Comparison of ENCODE assay signal across 13 cellular contexts in genomic region chr17:83104577-83105505, GRCh38. TPM values are rescaled to one million over a fixed set of nuclear protein-coding genes. Genes with fewer than 3 reads are reported as not detected.
DNase-seq lines count a peak whose midpoint lies in the region; ATAC-seq, FAIRE-seq and TF ChIP-seq lines count a peak whose summit lies in the region.
"Had no signal": no experiment of that assay in that cellular context is flagged by ENCODE, and none has a peak within 500 bp of the region (broad histone marks: within the 10 kb centered on the region; RNA-seq: fewer than 3 reads in every experiment).

No MANE protein-coding gene starts in this region.

- TF ChIP-seq RAD21 in K562 (CRISPR knock-in tag; conservative IDR thresholded peaks at IDR 0.05 in 1 of 2, IDR thresholded peaks at IDR 0.05 in 1 of 2), result peak in 1 of 2 experiments; percentile 34; a peak in 2 of 4 replicates

- TF ChIP-seq POLR2A in K562 (conservative IDR thresholded peaks at IDR 0.05) (no peak), right lobe of liver (IDR thresholded peaks at IDR 0.05) (no peak)

- BruUV-seq in K562 (replicated peaks; lab: Mats Ljungman, UMichigan), result no TSS peak

- no peaks in the 10 kb centered on the region for H3K36me3 ChIP-seq in H7 (replicated peaks; ENCODE audit: control insufficient read depth, insufficient read depth, low read length)
- no peaks in the 10 kb centered on the region for H3K36me3 ChIP-seq in K562 (ENCODE audit: control insufficient read depth, insufficient read depth, low read length)
- no peaks in the 10 kb centered on the region for H3K36me3 ChIP-seq in right lobe of liver
- H3K36me3 ChIP-seq in thoracic aorta, result no peaks in the 10 kb centered on the region

- intact Hi-C loops in K562 (cut with micrococcal nuclease), result no loop called here
- intact Hi-C loops in right lobe of liver (cut with DNase I), result no loop called here

- peak in 2 of 3 experiments; percentile 22 to 32; a peak in 2 of 6 replicates for TF ChIP-seq CTCF in K562 (IDR thresholded peaks at IDR 0.05 in 2 of 3, conservative IDR thresholded peaks at IDR 0.05 in 1 of 3; ENCODE audit: insufficient read depth in 2 of 3, low read depth in 1 of 3, low read length in 3 of 3)
- TF ChIP-seq CTCF in right lobe of liver (IDR thresholded peaks at IDR 0.05), result no peak
- TF ChIP-seq CTCF in thoracic aorta (IDR thresholded peaks at IDR 0.05), result no peak

- H3K79me2 ChIP-seq in K562 (ENCODE audit: control insufficient read depth, insufficient read depth, low read length), result no peaks in the 10 kb centered on the region
- H3K79me2 ChIP-seq: hepatocyte had no signal

- H3K27ac ChIP-seq in K562 (ENCODE audit: extremely low read depth, low read depth, low read length) (no peak overlapping the region), right lobe of liver (no peak overlapping the region), thoracic aorta (peak overlapping the region; percentile 53 to 86)
- H3K27ac ChIP-seq: hepatocyte, PC-9 had no signal

- H3K4me1 ChIP-seq in K562 (replicated peaks in 1 of 2; ENCODE audit: control insufficient read depth in 2 of 2, insufficient read depth in 2 of 2, low read length in 2 of 2), result peaks cover 10 to 57% of the 10 kb centered on the region in 2 experiments; a peak in 4 of 5 replicates
- no peaks in the 10 kb centered on the region for H3K4me1 ChIP-seq in right lobe of liver
- H3K4me1 ChIP-seq in thoracic aorta (ENCODE audit: control insufficient read depth in 1 of 2, low read depth in 2 of 2), result peaks cover 32 to 74% of the 10 kb centered on the region in 2 donors

- peaks cover 12% of the 10 kb centered on the region for H4K20me1 ChIP-seq in K562 (replicated peaks; ENCODE audit: control insufficient read depth, insufficient read depth, low read length)

- TF ChIP-seq EP300 in K562 (IDR thresholded peaks at IDR 0.05; ENCODE audit: low read length), result no peak

- POLR2A ChIA-PET in K562 (lab: Yijun Ruan, JAX), result interaction anchor here (0.6 to 1.2 kb wide), 4 partner anchors 13 to 748 kb away, joined by 3 to 4 read pairs (median 4); no protein-coding TSS in a partner anchor

- no peaks in the 10 kb centered on the region for H3K27me3 ChIP-seq in H7 (ENCODE audit: control insufficient read depth, insufficient read depth, low read length)
- H3K27me3 ChIP-seq in K562 (ENCODE audit: control insufficient read depth in 2 of 2, insufficient read depth in 2 of 2, low read length in 2 of 2), result peaks cover 4 to 43% of the 10 kb centered on the region in 2 experiments
- H3K27me3 ChIP-seq in right lobe of liver, result no peaks in the 10 kb centered on the region
- H3K27me3 ChIP-seq in thoracic aorta (replicated peaks; ENCODE audit: insufficient read depth), result no peaks in the 10 kb centered on the region
- H3K27me3 ChIP-seq: hepatocyte had no signal

- no peak overlapping the region for H3K9ac ChIP-seq in K562 (ENCODE audit: insufficient read depth in 1 of 2, low read depth in 2 of 2, low read length in 2 of 2)

- CTCF ChIA-PET in K562 (lab: Yijun Ruan, JAX; ENCODE audit: low intra/inter-chr PET ratio), result interaction anchor here (0.7 kb wide), 1 partner anchor 9 kb away, joined by 3 read pairs; no protein-coding TSS in a partner anchor

- H3K4me2 ChIP-seq in K562 (ENCODE audit: insufficient read depth, low read length), result peak overlapping the region; percentile 65; the same call in 1 of the 2 replicates
- H3K4me2 ChIP-seq: hepatocyte, PC-9 had no signal

- in situ Hi-C loops in K562 (cut with MboI), result no loop called here

- no peak overlapping the region for H2AFZ ChIP-seq in K562 (ENCODE audit: low read depth, low read length)
- H2AFZ ChIP-seq: hepatocyte, PC-9 had no signal

- WGBS in K562 (ENCODE audit: insufficient coverage, low coverage, missing lambda C conversion rate), result 24% methylated on average over 30 of the region's 45 CpGs
- 30% methylated on average over 3 of the region's 45 CpGs for WGBS in right lobe of liver (ENCODE audit: insufficient coverage, low coverage, low lambda C conversion rate, missing lambda C conversion rate)

- no peak for FAIRE-seq in K562 (lab: Jason Lieb, UNC)

- ATAC-seq in K562 (peak; percentile 34), right lobe of liver (peak; percentile 18 to 43 (median 34)), thoracic aorta (ENCODE audit: insufficient number of reproducible peaks, low FRiP score, low read depth) (no peak)

- peak; percentile 78 for DNase-seq in H7
- DNase-seq in K562 (ENCODE audit: extremely low read depth in 1 of 4, low spot score in 3 of 4), result no peak
- DNase-seq in right lobe of liver, result no peak
- DNase-seq in thoracic aorta (ENCODE audit: low spot score), result no peak
- no peak for DNase-seq in SKM-1 treated with dmso at 0.1 percent for 144 hours (lab: John Stamatoyannopoulos, UW; ENCODE audit: unreplicated experiment)
- DNase-seq in NOMO-1 treated with DMSO at 0.1 percent for 48 hours (lab: John Stamatoyannopoulos, UW; ENCODE audit: unreplicated experiment), result no peak
- no peak for DNase-seq in RKO (ENCODE audit: low spot score)
- DNase-seq: effector CD8-positive, alpha-beta T cell; islet precursor cell; NCI-H146; NCI-H82; PC-9 had no signal

- peaks cover 4% of the 10 kb centered on the region for H3K9me1 ChIP-seq in K562 (ENCODE audit: control insufficient read depth, insufficient read depth, low read length)

- H3K9me3 ChIP-seq in K562 (replicated peaks; ENCODE audit: control insufficient read depth, insufficient read depth, low read depth, low read length) (no peaks in the 10 kb centered on the region; the same call in none of the 2 replicates), right lobe of liver (no peaks in the 10 kb centered on the region), thoracic aorta (no peaks in the 10 kb centered on the region)

- H3K4me3 ChIP-seq in H7 (ENCODE audit: insufficient read depth, low read depth, low read length) (no peak overlapping the region), K562 (no peak overlapping the region), right lobe of liver (no peak overlapping the region), thoracic aorta (peak overlapping the region; percentile 40)
- H3K4me3 ChIP-seq: hepatocyte, PC-9 had no signal

TF ChIP-seq in K562, 482 proteins besides CTCF, POLR2A, EP300 and RAD21:
- TF ChIP-seq ZNF133 (CRISPR knock-in tag; IDR thresholded peaks at IDR 0.05), result no peak
- no peak for TF ChIP-seq KLF1 (tag; IDR thresholded peaks at IDR 0.05)
- TF ChIP-seq POLR2G (IDR thresholded peaks at IDR 0.05; ENCODE audit: low read depth, low read length), result no peak
- TF ChIP-seq TCF7L2 (IDR thresholded peaks at IDR 0.05; ENCODE audit: low read depth, low read length), result no peak
- no peak for TF ChIP-seq POLR3G (IDR thresholded peaks at IDR 0.05; ENCODE audit: extremely low read depth, insufficient read length, insufficient replicate concordance)

RNA-seq across cellular contexts. Expression of gene METRNL, which starts 25.4 kb away (rescaled TPM):
- total RNA-seq in H7 (2014; rRNA removed; shearing (Covaris generic)), result 26.6 and 32.0 TPM in 2 replicates
- total RNA-seq in K562 (2011; cell fraction: chromatin; rRNA removed; ENCODE audit: low replicate concordance), result 12.2 and 22.8 TPM in 2 replicates
- total RNA-seq in K562 (2011; cell fraction: nucleolus; rRNA removed), result 23.4 and 25.7 TPM in 2 replicates
- total RNA-seq in K562 (2011; cell fraction: nucleoplasm; rRNA removed), result 12.5 and 12.8 TPM in 2 replicates
- 28.2 and 34.9 TPM in 2 replicates for total RNA-seq in K562 (2014; rRNA removed)
- 2.2 and 2.3 TPM in 2 replicates for total RNA-seq in K562 (2014; rRNA removed; fragmentation: Illumina TruSeq; extraction: Trizol)
- 10.7 and 14.2 TPM in 2 replicates for total RNA-seq in K562 (2015; rRNA removed; fragmentation: Illumina TruSeq; extraction: Trizol)
- 25.7 and 31.8 TPM in 2 replicates for total RNA-seq in K562 (2021)
- polyA plus RNA-seq in K562 (2011; rRNA removed), result 2.9 and 6.2 TPM in 2 replicates
- polyA plus RNA-seq in K562 (2011; cell fraction: cytosol; rRNA removed), result 14.1 and 23.9 TPM in 2 replicates
- polyA plus RNA-seq in K562 (2011; cell fraction: nucleus; rRNA removed), result 8.7 and 14.9 TPM in 2 replicates
- 24.6 and 38.9 TPM in 2 replicates for polyA plus RNA-seq in K562 (2012)
- 1.7 and 10.2 TPM in 2 replicates for polyA plus RNA-seq in K562 (2014; fragmentation: Illumina TruSeq; extraction: Trizol)
- under 1 TPM; 0.17 to 0.18 TPM for polyA plus RNA-seq in K562 (2014; fragmentation: Nextera tagmentation; extraction: Ambion mirVana)
- 19.5 and 23.5 TPM in 2 replicates for polyA plus RNA-seq in K562 (2014; rRNA removed)
- 1.9 and 2.0 TPM in 2 replicates for polyA minus RNA-seq in K562 (2011; rRNA and poly(A)+ RNA removed)
- 19.5 and 23.5 TPM in 2 replicates for polyA minus RNA-seq in K562 (2011; cell fraction: cytosol; rRNA and poly(A)+ RNA removed)
- polyA minus RNA-seq in K562 (2011; cell fraction: nucleus; rRNA and poly(A)+ RNA removed), result 6.1 and 6.4 TPM in 2 replicates
- 10 to 100 TPM in 1 of 6 experiments, 1 to 10 TPM in 5; 2.3 to 18.6 (median 5.9) TPM for total RNA-seq in right lobe of liver
- 100 to 1,000 TPM; 141 to 180 TPM for total RNA-seq in thoracic aorta

Comparison
In these comparisons a context has a peak if more than half of its experiments do, and no peak if none do; other contexts are left out.
1. H3K27ac ChIP-seq: peak in thoracic aorta (2 of 2); none in K562 (single experiment) and right lobe of liver (0 of 3).
2. CTCF ChIP-seq: peak in K562 (2 of 3); none in right lobe of liver (0 of 4) and thoracic aorta (single experiment).